Comparison of ENCODE assay signal across 1 cellular context in genomic region chr22:46068908-46069481, GRCh38.
TF ChIP-seq lines count a peak whose summit lies in the region.

No MANE protein-coding gene starts in this region.

TF ChIP-seq in K562, 482 proteins besides CTCF, POLR2A, EP300 and RAD21 (continued from another document):
- no peak for TF ChIP-seq VEZF1 (CRISPR knock-in tag; IDR thresholded peaks at IDR 0.05)
- no peak for TF ChIP-seq ETS1 (conservative IDR thresholded peaks at IDR 0.05; ENCODE audit: control insufficient read depth, low read depth, low read length)
- TF ChIP-seq ZNF347 (CRISPR knock-in tag; IDR thresholded peaks at IDR 0.05; ENCODE audit: low read depth), result no peak
TF ChIP-seq in K562: peak in this region for 0.
